14 cellular contexts compared by ENCODE assay signal in genomic region chr5:74370168-74370567, GRCh38.
"Had no signal": no experiment of that assay in that cellular context is flagged by ENCODE, and none has a peak within 500 bp of the region (broad histone marks: within the 10 kb centered on the region; RNA-seq: fewer than 3 reads in every experiment).

No MANE protein-coding gene starts in this region.

- H3K27me3 ChIP-seq: body of pancreas, tibial artery, vagina had no signal

- H3K9me3 ChIP-seq: body of pancreas, tibial artery, vagina had no signal

- H3K36me3 ChIP-seq: tibial artery, vagina had no signal

- H3K4me1 ChIP-seq: body of pancreas, tibial artery had no signal

- H3K27ac ChIP-seq: body of pancreas, tibial artery, vagina had no signal

- DNase-seq: activated CD4-positive, alpha-beta T cell treated with anti-CD3 and anti-CD28 coated beads, Interleukin-2, amount 10 ng/mL, durations not matched to agents 24 days and 14 days; activated CD8-positive, alpha-beta memory T cell treated with anti-CD3 and anti-CD28 coated beads, Interleukin-2, amount 50 U/mL, for 4 hours; activated CD8-positive, alpha-beta T cell treated with anti-CD3 and anti-CD28 coated beads, Interleukin-2, amount 10 ng/mL, durations not matched to agents 7 days and 5 days; activated gamma-delta T cell; activated T-cell treated with anti-CD3 and anti-CD28 coated beads, Interleukin-2, amount 50 U/mL, for 48 hours; amniotic stem cell; body of pancreas; cerebellar nuclear complex; mesendoderm; occipital lobe; T-helper 17 cell had no signal

- H3K4me3 ChIP-seq: body of pancreas, tibial artery, vagina had no signal

- ATAC-seq: activated CD8-positive, alpha-beta T cell treated with anti-CD3 and anti-CD28 coated beads, Interleukin-2, amount 10 ng/mL, durations not matched to agents 7 days and 5 days; body of pancreas; T-helper 17 cell; WTC11 had no signal
